ENCODE assay signal across 1 cellular context in genomic region chr17:28576758-28577465, GRCh38.
TF ChIP-seq lines count a peak whose summit lies in the region.

TSS of gene ALDOC (minus strand) at chr17:28576895. CDS start at chr17:28575532, 1,363 bp downstream.

TF ChIP-seq in HepG2, 621 proteins besides CTCF, POLR2A, EP300 and RAD21 (continued from another document and continues in another):
- peak; percentile 70 for TF ChIP-seq MNT (IDR thresholded peaks at IDR 0.05)
- TF ChIP-seq ZNF724P (CRISPR knock-in tag; IDR thresholded peaks at IDR 0.05; ENCODE audit: borderline replicate concordance), result no peak
- TF ChIP-seq NBN (conservative IDR thresholded peaks at IDR 0.05), result no peak
- TF ChIP-seq PHF21A (CRISPR knock-in tag; IDR thresholded peaks at IDR 0.05), result no peak
- peak; percentile 47; the same call in 1 of the 2 replicates for TF ChIP-seq ZNF619 (CRISPR knock-in tag; IDR thresholded peaks at IDR 0.05)
- no peak for TF ChIP-seq PAWR (CRISPR knock-in tag; IDR thresholded peaks at IDR 0.05; ENCODE audit: borderline replicate concordance)
- TF ChIP-seq ZKSCAN8 (CRISPR knock-in tag; IDR thresholded peaks at IDR 0.05; ENCODE audit: borderline replicate concordance), result peak; percentile 59; the same call in 1 of the 2 replicates
- no peak for TF ChIP-seq NONO (IDR thresholded peaks at IDR 0.05)
- no peak; the same call in 1 of the 2 replicates for TF ChIP-seq NONO (CRISPR knock-in tag; conservative IDR thresholded peaks at IDR 0.05)
- TF ChIP-seq ZNF362 (CRISPR knock-in tag; IDR thresholded peaks at IDR 0.05; ENCODE audit: borderline replicate concordance), result no peak
- TF ChIP-seq ZNF576 (CRISPR knock-in tag; IDR thresholded peaks at IDR 0.05), result no peak
- no peak for TF ChIP-seq PAX8 (CRISPR knock-in tag; IDR thresholded peaks at IDR 0.05; ENCODE audit: borderline replicate concordance)
- TF ChIP-seq ZNF841 (CRISPR knock-in tag; IDR thresholded peaks at IDR 0.05; ENCODE audit: borderline replicate concordance), result no peak
- TF ChIP-seq ZMAT3 (CRISPR knock-in tag; conservative IDR thresholded peaks at IDR 0.05), result 0 out of 2 replicates have a peak, but pooled peaks have one; percentile 31
- no peak for TF ChIP-seq NR0B2 (CRISPR knock-in tag; IDR thresholded peaks at IDR 0.05)
- peak; percentile 70 for TF ChIP-seq AGO2 (optimal IDR thresholded peaks at IDR 0.05; ENCODE audit: low read depth, low read length)
- TF ChIP-seq KMT2B (CRISPR knock-in tag; IDR thresholded peaks at IDR 0.05), result 0 out of 2 replicates have a peak, but pooled peaks have one; percentile 38
- TF ChIP-seq TMF1 (CRISPR knock-in tag; IDR thresholded peaks at IDR 0.05; ENCODE audit: low read depth), result no peak
- TF ChIP-seq DR1 (CRISPR knock-in tag; IDR thresholded peaks at IDR 0.05), result 0 out of 2 replicates have a peak, but pooled peaks have one; percentile 56
- no peak for TF ChIP-seq EED (CRISPR knock-in tag; IDR thresholded peaks at IDR 0.05)
- no peak for TF ChIP-seq E2F1 (CRISPR knock-in tag; IDR thresholded peaks at IDR 0.05)
- no peak for TF ChIP-seq ZNF672 (CRISPR knock-in tag; IDR thresholded peaks at IDR 0.05)
- TF ChIP-seq DNMT3B (CRISPR knock-in tag; conservative IDR thresholded peaks at IDR 0.05), result no peak
- no peak for TF ChIP-seq HOXA7 (CRISPR knock-in tag; IDR thresholded peaks at IDR 0.05)
- TF ChIP-seq ELK4 (CRISPR knock-in tag; IDR thresholded peaks at IDR 0.05; ENCODE audit: borderline replicate concordance), result no peak
- TF ChIP-seq HMG20B (CRISPR knock-in tag; conservative IDR thresholded peaks at IDR 0.05), result 0 out of 2 replicates have a peak, but pooled peaks have one; percentile 29
- no peak for TF ChIP-seq ZBTB49 (CRISPR knock-in tag; IDR thresholded peaks at IDR 0.05; ENCODE audit: borderline replicate concordance)
- no peak for TF ChIP-seq ETS1 (CRISPR knock-in tag; IDR thresholded peaks at IDR 0.05)
- no peak for TF ChIP-seq ZSCAN29 (CRISPR knock-in tag; conservative IDR thresholded peaks at IDR 0.05)
- no peak for TF ChIP-seq ZBTB7B (CRISPR knock-in tag; IDR thresholded peaks at IDR 0.05)
- no peak for TF ChIP-seq TCF12 (IDR thresholded peaks at IDR 0.05)
- no peak for TF ChIP-seq TCF12 (CRISPR knock-in tag; IDR thresholded peaks at IDR 0.05)
- no peak; the same call in 1 of the 2 replicates for TF ChIP-seq CREM (IDR thresholded peaks at IDR 0.05)
- TF ChIP-seq CREM (CRISPR knock-in tag; IDR thresholded peaks at IDR 0.05), result no peak
- no peak for TF ChIP-seq ZNF639 (CRISPR knock-in tag; conservative IDR thresholded peaks at IDR 0.05)
- TF ChIP-seq ELF1 (CRISPR knock-in tag; IDR thresholded peaks at IDR 0.05), result peak; percentile 54; the same call in 1 of the 2 replicates
- TF ChIP-seq FOSL2 (CRISPR knock-in tag; IDR thresholded peaks at IDR 0.05), result no peak
- TF ChIP-seq PBX2 (CRISPR knock-in tag; IDR thresholded peaks at IDR 0.05), result no peak
- no peak; the same call in 1 of the 2 replicates for TF ChIP-seq ZSCAN31 (CRISPR knock-in tag; IDR thresholded peaks at IDR 0.05; ENCODE audit: low read depth)
- TF ChIP-seq ZBTB25 (CRISPR knock-in tag; IDR thresholded peaks at IDR 0.05), result 0 out of 2 replicates have a peak, but pooled peaks have one; percentile 49
- TF ChIP-seq ARNT2 (CRISPR knock-in tag; IDR thresholded peaks at IDR 0.05; ENCODE audit: low read depth), result peak; percentile 54; the same call in 1 of the 2 replicates
- TF ChIP-seq ZNF260 (CRISPR knock-in tag; IDR thresholded peaks at IDR 0.05; ENCODE audit: borderline replicate concordance, low read depth), result no peak
- no peak for TF ChIP-seq ZNF383 (CRISPR knock-in tag; IDR thresholded peaks at IDR 0.05; ENCODE audit: borderline replicate concordance)
- 0 out of 2 replicates have a peak, but pooled peaks have one; percentile 14 for TF ChIP-seq YEATS2 (CRISPR knock-in tag; IDR thresholded peaks at IDR 0.05; ENCODE audit: borderline replicate concordance)
- TF ChIP-seq DBP (CRISPR knock-in tag; IDR thresholded peaks at IDR 0.05; ENCODE audit: not compliant biosample characterization), result no peak
- TF ChIP-seq TAF15 (IDR thresholded peaks at IDR 0.05; ENCODE audit: low read depth, low read length, poor library complexity, severe bottlenecking), result no peak
- TF ChIP-seq TFDP1 (CRISPR knock-in tag; IDR thresholded peaks at IDR 0.05; ENCODE audit: borderline replicate concordance), result peak; percentile 82; the same call in 1 of the 2 replicates
- no peak for TF ChIP-seq PRPF4 (IDR thresholded peaks at IDR 0.05; ENCODE audit: low read depth, low read length, poor library complexity, severe bottlenecking)
- no peak for TF ChIP-seq ATF3 (CRISPR knock-in tag; IDR thresholded peaks at IDR 0.05)
- TF ChIP-seq SSRP1 (CRISPR knock-in tag; IDR thresholded peaks at IDR 0.05), result no peak
- peak; percentile 90 for TF ChIP-seq TEAD3 (CRISPR knock-in tag; optimal IDR thresholded peaks at IDR 0.05; ENCODE audit: borderline replicate concordance)
- peak; percentile 46 for TF ChIP-seq HNF4A (CRISPR knock-in tag; IDR thresholded peaks at IDR 0.05)
- no peak for TF ChIP-seq ZNF703 (CRISPR knock-in tag; IDR thresholded peaks at IDR 0.05; ENCODE audit: borderline replicate concordance)
